In genomic region chr19:12365094-12365371, GRCh38 we compare ENCODE assay signal across 8 cellular contexts. TPM values are rescaled to one million over a fixed set of nuclear protein-coding genes. Genes with fewer than 3 reads are reported as not detected.
DNase-seq lines count a peak whose midpoint lies in the region; ATAC-seq and TF ChIP-seq lines count a peak whose summit lies in the region.

No MANE protein-coding gene starts in this region.

- no peak for TF ChIP-seq CTCF in retinal pigment epithelial cell (conservative IDR thresholded peaks at IDR 0.05; ENCODE audit: low read depth, low read length)

- no peak overlapping the region for H3K27ac Mint-ChIP-seq in activated naive CD8-positive, alpha-beta T cell treated with anti-CD3 and anti-CD28 coated beads for 36 hours

- H3K9me3 Mint-ChIP-seq in activated naive CD8-positive, alpha-beta T cell treated with anti-CD3 and anti-CD28 coated beads for 36 hours, result peaks cover 6% of the 10 kb centered on the region

- peak overlapping the region; percentile 76 for H3K4me3 ChIP-seq in retinal pigment epithelial cell (ENCODE audit: low read length)

- peak; percentile 65 for DNase-seq in GM03348 (ENCODE audit: low spot score)
- no peak for DNase-seq in activated naive CD8-positive, alpha-beta T cell treated with anti-CD3 and anti-CD28 coated beads for 36 hours
- no peak for DNase-seq in left ventricle myocardium superior
- DNase-seq in retinal pigment epithelial cell (ENCODE audit: low read depth), result no peak
- DNase-seq in SW480 (ENCODE audit: low spot score), result no peak
- no peak for DNase-seq in NOMO-1 treated with DMSO at 0.1 percent for 48 hours (lab: John Stamatoyannopoulos, UW; ENCODE audit: unreplicated experiment)

- H3K4me1 Mint-ChIP-seq in activated naive CD8-positive, alpha-beta T cell treated with anti-CD3 and anti-CD28 coated beads for 36 hours, result peaks cover 17% of the 10 kb centered on the region

- intact Hi-C loops in left ventricle myocardium superior (cut with micrococcal nuclease), result no loop called here

- H3K36me3 Mint-ChIP-seq in activated naive CD8-positive, alpha-beta T cell treated with anti-CD3 and anti-CD28 coated beads for 36 hours, result peaks cover 11% of the 10 kb centered on the region

- peak overlapping the region; percentile 96 for H3K4me3 Mint-ChIP-seq in activated naive CD8-positive, alpha-beta T cell treated with anti-CD3 and anti-CD28 coated beads for 36 hours

- no peaks in the 10 kb centered on the region for H3K27me3 Mint-ChIP-seq in activated naive CD8-positive, alpha-beta T cell treated with anti-CD3 and anti-CD28 coated beads for 36 hours

- ATAC-seq in HG03108 (IDR thresholded peaks at IDR 0.05; ENCODE audit: unreplicated experiment) (peak; percentile 14), left ventricle myocardium superior (peak; percentile 55), HG03135 (IDR thresholded peaks at IDR 0.05; ENCODE audit: unreplicated experiment) (no peak)

RNA-seq across cellular contexts. Expression of gene ZNF442, which starts 0.5 kb away (rescaled TPM):
- 1 to 10 TPM; 1.3 to 1.7 TPM for total RNA-seq in activated naive CD8-positive, alpha-beta T cell treated with anti-CD3 and anti-CD28 coated beads for 36 hours
- total RNA-seq in left ventricle myocardium superior, result 3.5 TPM

RNA-seq across cellular contexts. Expression of gene ZNF563, which starts 31.6 kb away (rescaled TPM):
- total RNA-seq in activated naive CD8-positive, alpha-beta T cell treated with anti-CD3 and anti-CD28 coated beads for 36 hours, result 1 to 10 TPM; 2.8 to 4.5 TPM
- total RNA-seq in left ventricle myocardium superior, result 3.7 TPM

RNA-seq across cellular contexts. Expression of gene ZNF799, which starts 36.0 kb away (rescaled TPM):
- 1 to 10 TPM; 2.6 to 3.0 TPM for total RNA-seq in activated naive CD8-positive, alpha-beta T cell treated with anti-CD3 and anti-CD28 coated beads for 36 hours
- total RNA-seq in left ventricle myocardium superior, result 2.0 TPM
